14 cellular contexts compared by ENCODE assay signal in genomic region chr12:75744607-75745256, GRCh38.
A peak's percentile ranks its signal among the peaks of the same experiment; 100 is the strongest.
DNase-seq lines count a peak whose midpoint lies in the region; ATAC-seq and TF ChIP-seq lines count a peak whose summit lies in the region.
"Had no signal": no experiment of that assay in that cellular context is flagged by ENCODE, and none has a peak within 500 bp of the region (broad histone marks: within the 10 kb centered on the region; RNA-seq: fewer than 3 reads in every experiment).

No MANE protein-coding gene starts in this region.

- no peaks in the 10 kb centered on the region; the same call in 2 of the 3 replicates for H3K9me3 Mint-ChIP-seq in GM23338

- intact Hi-C loops in Panc1 (cut with micrococcal nuclease; ENCODE audit: unreplicated experiment) (no loop called here), head of caudate nucleus (cut with DNase I) (no loop called here)

- no peaks in the 10 kb centered on the region; the same call in 1 of the 2 replicates for H3K9me2 ChIP-seq in GM23338 (ENCODE audit: insufficient read depth)

- H3K27ac Mint-ChIP-seq in GM23338: no peak overlapping the region

- no peak for ATAC-seq in GM23338
- ATAC-seq in Panc1: peak; percentile 69

- peaks cover 15% of the 10 kb centered on the region for H3K4me1 Mint-ChIP-seq in GM23338

- DNase-seq in GM23338 (ENCODE audit: low spot score) (peak; percentile 55), Panc1 (ENCODE audit: low read depth, low spot score) (no peak), left kidney (ENCODE audit: low read depth, low spot score) (peak; percentile 85), renal cortical epithelial cell (ENCODE audit: low read depth) (peak; percentile 71), SW 1271 (lab: John Stamatoyannopoulos, UW) (no peak), T1000 (lab: John Stamatoyannopoulos, UW) (no peak), KG1 (lab: John Stamatoyannopoulos, UW) (no peak), head of caudate nucleus (no peak)
- DNase-seq: GM23248, Karpas-422, MG63, NCI-H1092 treated with DMSO at 0.1 percent for 48 hours, NCI-H2081 treated with DMSO at 0.1 percent for 48 hours, NCI-H524 had no signal

- TF ChIP-seq CTCF in GM23338 (conservative IDR thresholded peaks at IDR 0.05; ENCODE audit: low read depth in 2 of 2) (no peak), Panc1 (IDR thresholded peaks at IDR 0.05) (no peak)

- H2AFZ ChIP-seq in GM23338: no peak overlapping the region
- H2AFZ ChIP-seq: GM23248 had no signal

- H3K4me3 ChIP-seq in GM23338 (no peak overlapping the region), Panc1 (ENCODE audit: low read depth in 2 of 2, low read length in 2 of 2) (no peak overlapping the region)
- H3K4me3 ChIP-seq: GM23248, MG63 had no signal

- H3K27ac ChIP-seq in GM23338 (ENCODE audit: low read depth) (no peak overlapping the region), Panc1 (ENCODE audit: low read length) (peak overlapping the region; percentile 91)
- H3K27ac ChIP-seq: GM23248 had no signal

- no peaks in the 10 kb centered on the region for H3F3A ChIP-seq in GM23338 (replicated peaks; ENCODE audit: low read depth)

- CTCF ChIA-PET in Panc1 (lab: Charles Lee): no interaction called here

- no peaks in the 10 kb centered on the region for H3K79me2 ChIP-seq in GM23338 (replicated peaks; ENCODE audit: insufficient read depth)

- H3K4me2 ChIP-seq in GM23338: no peak overlapping the region

- BruUV-seq in Panc1 (replicated peaks; lab: Mats Ljungman, UMichigan): no TSS peak

- H3K36me3 Mint-ChIP-seq in GM23338 (ENCODE audit: low read depth): no peaks in the 10 kb centered on the region; the same call in 2 of the 3 replicates

- no peaks in the 10 kb centered on the region for H3K27me3 ChIP-seq in GM23338 (ENCODE audit: insufficient read depth)
- H3K27me3 ChIP-seq in Panc1 (ENCODE audit: control insufficient read depth, insufficient read depth, low read length): no peaks in the 10 kb centered on the region
- H3K27me3 ChIP-seq: MG63 had no signal

- peaks cover 23% of the 10 kb centered on the region; the same call in 1 of the 2 replicates for H3K9me3 ChIP-seq in Panc1 (ENCODE audit: control insufficient read depth, insufficient read depth, low read depth, low read length)

- POLR2A ChIA-PET in Panc1 (lab: Charles Lee): interaction anchor here (0.6 kb wide), 1 partner anchor 354 kb away, joined by 9 read pairs; no protein-coding TSS in a partner anchor

- H3K4me1 ChIP-seq in GM23338 (ENCODE audit: insufficient read depth) (peaks cover 7% of the 10 kb centered on the region; the same call in 1 of the 2 replicates), Panc1 (ENCODE audit: control insufficient read depth, insufficient read depth, low read length) (peaks cover 12% of the 10 kb centered on the region)

- H3K27me3 Mint-ChIP-seq in GM23338 (ENCODE audit: insufficient read depth, low read depth, poor library complexity): peaks cover 6% of the 10 kb centered on the region

- no peaks in the 10 kb centered on the region for H3K36me3 ChIP-seq in GM23338 (ENCODE audit: insufficient read depth)
- no peaks in the 10 kb centered on the region for H3K36me3 ChIP-seq in Panc1 (ENCODE audit: control insufficient read depth, insufficient read depth, low read length)
- H3K36me3 ChIP-seq: MG63 had no signal

- H3K4me3 Mint-ChIP-seq in GM23338: no peak overlapping the region

- no peaks in the 10 kb centered on the region for H4K20me1 ChIP-seq in GM23338 (replicated peaks; ENCODE audit: insufficient read depth)

- in situ Hi-C loops in Panc1 (cut with HindIII; ENCODE audit: low pct_unique_long_range_greater_than_20kb, low sequenced_read_pairs): no loop called here

TF ChIP-seq in GM23338, 12 proteins besides CTCF, POLR2A, EP300 and RAD21 (continues in another document):
- TF ChIP-seq NANOG (IDR thresholded peaks at IDR 0.05; ENCODE audit: borderline replicate concordance): no peak
- no peak for TF ChIP-seq STAT1 (IDR thresholded peaks at IDR 0.05; ENCODE audit: unreplicated experiment)
- TF ChIP-seq ZNF331 (CRISPR knock-in tag; IDR thresholded peaks at IDR 0.05; ENCODE audit: low read depth): no peak
- no peak for TF ChIP-seq CREB1 (CRISPR knock-in tag; IDR thresholded peaks at IDR 0.05; ENCODE audit: low read depth)
- TF ChIP-seq, protein P1, sequence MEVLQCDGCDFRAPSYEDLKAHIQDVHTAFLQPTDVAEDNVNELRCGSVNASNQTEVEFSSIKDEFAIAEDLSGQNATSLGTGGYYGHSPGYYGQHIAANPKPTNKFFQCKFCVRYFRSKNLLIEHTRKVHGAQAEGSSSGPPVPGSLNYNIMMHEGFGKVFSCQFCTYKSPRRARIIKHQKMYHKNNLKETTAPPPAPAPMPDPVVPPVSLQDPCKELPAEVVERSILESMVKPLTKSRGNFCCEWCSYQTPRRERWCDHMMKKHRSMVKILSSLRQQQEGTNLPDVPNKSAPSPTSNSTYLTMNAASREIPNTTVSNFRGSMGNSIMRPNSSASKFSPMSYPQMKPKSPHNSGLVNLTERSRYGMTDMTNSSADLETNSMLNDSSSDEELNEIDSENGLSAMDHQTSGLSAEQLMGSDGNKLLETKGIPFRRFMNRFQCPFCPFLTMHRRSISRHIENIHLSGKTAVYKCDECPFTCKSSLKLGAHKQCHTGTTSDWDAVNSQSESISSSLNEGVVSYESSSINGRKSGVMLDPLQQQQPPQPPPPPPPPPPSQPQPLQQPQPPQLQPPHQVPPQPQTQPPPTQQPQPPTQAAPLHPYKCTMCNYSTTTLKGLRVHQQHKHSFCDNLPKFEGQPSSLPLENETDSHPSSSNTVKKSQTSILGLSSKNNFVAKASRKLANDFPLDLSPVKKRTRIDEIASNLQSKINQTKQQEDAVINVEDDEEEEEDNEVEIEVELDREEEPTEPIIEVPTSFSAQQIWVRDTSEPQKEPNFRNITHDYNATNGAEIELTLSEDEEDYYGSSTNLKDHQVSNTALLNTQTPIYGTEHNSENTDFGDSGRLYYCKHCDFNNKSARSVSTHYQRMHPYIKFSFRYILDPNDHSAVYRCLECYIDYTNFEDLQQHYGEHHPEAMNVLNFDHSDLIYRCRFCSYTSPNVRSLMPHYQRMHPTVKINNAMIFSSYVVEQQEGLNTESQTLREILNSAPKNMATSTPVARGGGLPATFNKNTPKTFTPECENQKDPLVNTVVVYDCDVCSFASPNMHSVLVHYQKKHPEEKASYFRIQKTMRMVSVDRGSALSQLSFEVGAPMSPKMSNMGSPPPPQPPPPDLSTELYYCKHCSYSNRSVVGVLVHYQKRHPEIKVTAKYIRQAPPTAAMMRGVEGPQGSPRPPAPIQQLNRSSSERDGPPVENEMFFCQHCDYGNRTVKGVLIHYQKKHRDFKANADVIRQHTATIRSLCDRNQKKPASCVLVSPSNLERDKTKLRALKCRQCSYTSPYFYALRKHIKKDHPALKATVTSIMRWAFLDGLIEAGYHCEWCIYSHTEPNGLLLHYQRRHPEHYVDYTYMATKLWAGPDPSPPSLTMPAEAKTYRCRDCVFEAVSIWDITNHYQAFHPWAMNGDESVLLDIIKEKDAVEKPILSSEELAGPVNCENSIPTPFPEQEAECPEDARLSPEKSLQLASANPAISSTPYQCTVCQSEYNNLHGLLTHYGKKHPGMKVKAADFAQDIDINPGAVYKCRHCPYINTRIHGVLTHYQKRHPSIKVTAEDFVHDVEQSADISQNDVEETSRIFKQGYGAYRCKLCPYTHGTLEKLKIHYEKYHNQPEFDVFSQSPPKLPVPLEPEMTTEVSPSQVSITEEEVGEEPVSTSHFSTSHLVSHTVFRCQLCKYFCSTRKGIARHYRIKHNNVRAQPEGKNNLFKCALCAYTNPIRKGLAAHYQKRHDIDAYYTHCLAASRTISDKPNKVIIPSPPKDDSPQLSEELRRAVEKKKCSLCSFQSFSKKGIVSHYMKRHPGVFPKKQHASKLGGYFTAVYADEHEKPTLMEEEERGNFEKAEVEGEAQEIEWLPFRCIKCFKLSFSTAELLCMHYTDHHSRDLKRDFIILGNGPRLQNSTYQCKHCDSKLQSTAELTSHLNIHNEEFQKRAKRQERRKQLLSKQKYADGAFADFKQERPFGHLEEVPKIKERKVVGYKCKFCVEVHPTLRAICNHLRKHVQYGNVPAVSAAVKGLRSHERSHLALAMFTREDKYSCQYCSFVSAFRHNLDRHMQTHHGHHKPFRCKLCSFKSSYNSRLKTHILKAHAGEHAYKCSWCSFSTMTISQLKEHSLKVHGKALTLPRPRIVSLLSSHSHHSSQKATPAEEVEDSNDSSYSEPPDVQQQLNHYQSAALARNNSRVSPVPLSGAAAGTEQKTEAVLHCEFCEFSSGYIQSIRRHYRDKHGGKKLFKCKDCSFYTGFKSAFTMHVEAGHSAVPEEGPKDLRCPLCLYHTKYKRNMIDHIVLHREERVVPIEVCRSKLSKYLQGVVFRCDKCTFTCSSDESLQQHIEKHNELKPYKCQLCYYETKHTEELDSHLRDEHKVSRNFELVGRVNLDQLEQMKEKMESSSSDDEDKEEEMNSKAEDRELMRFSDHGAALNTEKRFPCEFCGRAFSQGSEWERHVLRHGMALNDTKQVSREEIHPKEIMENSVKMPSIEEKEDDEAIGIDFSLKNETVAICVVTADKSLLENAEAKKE (CRISPR knock-in tag; IDR thresholded peaks at IDR 0.05): no peak
- TF ChIP-seq REST (IDR thresholded peaks at IDR 0.05; ENCODE audit: unreplicated experiment): no peak
- no peak for TF ChIP-seq JUNB (IDR thresholded peaks at IDR 0.05; ENCODE audit: unreplicated experiment)
- TF ChIP-seq EZH2 (IDR thresholded peaks at IDR 0.05; ENCODE audit: low read depth, unreplicated experiment): no peak
- no peak for TF ChIP-seq ZNF114 (CRISPR knock-in tag; IDR thresholded peaks at IDR 0.05)

Comparison
In these comparisons a context has a peak if more than half of its experiments do, and no peak if none do; other contexts are left out.
1. DNase-seq: peak in GM23338 (single experiment), left kidney (single experiment) and renal cortical epithelial cell (single experiment); none in Panc1 (single experiment), SW 1271 (0 of 2), T1000 (single experiment), KG1 (single experiment) and head of caudate nucleus (0 of 42).